In genomic region chr14:93832076-93832475, GRCh38 we compare ENCODE assay signal across 20 cellular contexts. TPM values are rescaled to one million over a fixed set of nuclear protein-coding genes. Genes with fewer than 3 reads are reported as not detected.
A peak's percentile ranks its signal among the peaks of the same experiment; 100 is the strongest.
DNase-seq lines count a peak whose midpoint lies in the region; ATAC-seq and TF ChIP-seq lines count a peak whose summit lies in the region.
"Had no signal": no experiment of that assay in that cellular context is flagged by ENCODE, and none has a peak within 500 bp of the region (broad histone marks: within the 10 kb centered on the region; RNA-seq: fewer than 3 reads in every experiment).

No MANE protein-coding gene starts in this region.

- intact Hi-C loops in vagina (cut with DNase I): no loop called here

- no peaks in the 10 kb centered on the region for H3K9me3 ChIP-seq in vagina
- H3K9me3 ChIP-seq: SJSA1 had no signal

- DNase-seq in NCI-H2029 (lab: John Stamatoyannopoulos, UW) (peak; percentile 29), NCI-H2029 treated with DMSO at 0.1 percent for 48 hours (lab: John Stamatoyannopoulos, UW) (no peak), DMS 273 treated with DMSO at 0.1 percent for 48 hours (lab: John Stamatoyannopoulos, UW) (peak; percentile 54), NCI-H446 treated with DMSO at 0.1 percent for 48 hours (lab: John Stamatoyannopoulos, UW) (peak; percentile 58), cerebellar cortex (ENCODE audit: low spot score) (peak; percentile 58), SKM-1 (lab: John Stamatoyannopoulos, UW; ENCODE audit: unreplicated experiment) (no peak), vagina (ENCODE audit: extremely low spot score in 2 of 2) (no peak)
- DNase-seq: ACHN; CD4-positive, alpha-beta memory T cell; GF-D8; NCI-H226; OCI-M1; SW 1271; T-helper 17 cell had no signal

- no peak overlapping the region for H3K27ac ChIP-seq in vagina
- H3K27ac ChIP-seq: 22Rv1; BLaER1 treated with 17β-estradiol and CSF1 and Interleukin-3, amounts not matched to agents 10 nM and 100 nM; KMS-11; SJSA1 had no signal

- peaks cover 9% of the 10 kb centered on the region for H3K4me1 ChIP-seq in vagina
- H3K4me1 ChIP-seq: BLaER1 treated with 17β-estradiol and CSF1 and Interleukin-3, amounts not matched to agents 10 nM and 100 nM; SJSA1 had no signal

- TF ChIP-seq POLR2A in vagina (IDR thresholded peaks at IDR 0.05): no peak

- TF ChIP-seq CTCF in vagina (IDR thresholded peaks at IDR 0.05): no peak

- no peak overlapping the region for H3K4me3 ChIP-seq in vagina
- H3K4me3 ChIP-seq: BLaER1 treated with 17β-estradiol and CSF1 and Interleukin-3, amounts not matched to agents 10 nM and 100 nM; SJSA1 had no signal

- ATAC-seq in HG03439 (IDR thresholded peaks at IDR 0.05; ENCODE audit: unreplicated experiment): no peak
- ATAC-seq: HCT116, T-helper 17 cell had no signal

- H3K27me3 ChIP-seq in vagina: no peaks in the 10 kb centered on the region
- H3K27me3 ChIP-seq: BLaER1 treated with 17β-estradiol and CSF1 and Interleukin-3, amounts not matched to agents 10 nM and 100 nM; SJSA1 had no signal

- H3K36me3 ChIP-seq in vagina: no peaks in the 10 kb centered on the region
- H3K36me3 ChIP-seq: BLaER1 treated with 17β-estradiol and CSF1 and Interleukin-3, amounts not matched to agents 10 nM and 100 nM; SJSA1 had no signal

RNA-seq across cellular contexts. Expression of gene PRIMA1, which starts 43.8 kb away (rescaled TPM):
- total RNA-seq in vagina: 6.1 TPM
- total RNA-seq: CD4-positive, alpha-beta memory T cell; SJSA1; T-helper 17 cell had no signal

Comparison
In these comparisons a context has a peak if more than half of its experiments do, and no peak if none do; other contexts are left out.
1. DNase-seq: peak in NCI-H2029 (single experiment), DMS 273 treated with DMSO at 0.1 percent for 48 hours (single experiment), NCI-H446 treated with DMSO at 0.1 percent for 48 hours (single experiment) and cerebellar cortex (single experiment); none in NCI-H2029 treated with DMSO at 0.1 percent for 48 hours (single experiment), SKM-1 (single experiment) and vagina (0 of 2).